In the genomic region with DNA sequence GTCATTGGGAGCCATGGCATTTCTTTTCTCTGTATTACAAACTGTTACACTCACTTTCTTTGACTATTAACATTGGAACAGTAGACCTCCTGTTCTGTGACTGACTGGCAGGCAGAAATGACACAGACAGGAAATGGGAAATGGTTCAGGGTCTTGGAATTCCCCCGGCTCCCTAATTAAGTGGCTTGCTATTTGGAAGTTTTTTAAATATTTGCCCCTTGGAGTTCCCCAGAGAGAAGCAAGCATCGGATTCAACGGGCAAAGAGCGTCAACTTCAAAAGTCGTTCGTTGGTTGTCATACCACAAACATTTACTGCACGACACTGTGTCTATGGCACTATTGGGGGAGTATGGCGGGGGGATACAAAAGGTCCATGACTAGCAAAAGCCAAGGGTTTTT, we compare ENCODE assay signal across 8 cellular contexts. TPM values are rescaled to one million over a fixed set of nuclear protein-coding genes. Genes with fewer than 3 reads are reported as not detected.
DNase-seq lines count a peak whose midpoint lies in the region; ATAC-seq and TF ChIP-seq lines count a peak whose summit lies in the region.

No MANE protein-coding gene starts in this region.

- H3K27ac ChIP-seq in 22Rv1 (peak overlapping the region; percentile 93), fibroblast of lung (ENCODE audit: insufficient read depth, low read length) (peak overlapping the region; percentile 99)

- H3K4me1 ChIP-seq in fibroblast of lung (ENCODE audit: control insufficient read depth, extremely low read depth, insufficient read depth, low read length): peaks cover 10% of the 10 kb centered on the region

- no peak for TF ChIP-seq CTCF in 22Rv1 (IDR thresholded peaks at IDR 0.05)
- no peak for TF ChIP-seq CTCF in fibroblast of lung (conservative IDR thresholded peaks at IDR 0.05 in 1 of 2, IDR thresholded peaks at IDR 0.05 in 1 of 2; ENCODE audit: low read depth in 1 of 2, low read length in 2 of 2)

- H3K27me3 ChIP-seq in fibroblast of lung (ENCODE audit: control insufficient read depth, insufficient read depth, low read length): no peaks in the 10 kb centered on the region

- H3K79me2 ChIP-seq in fibroblast of lung (ENCODE audit: control insufficient read depth, insufficient read depth, low read length): peaks cover 36% of the 10 kb centered on the region

- peak overlapping the region; percentile 78 to 97 (median 88) for H3K4me3 ChIP-seq in fibroblast of lung (replicated peaks in 1 of 4; ENCODE audit: control extremely low read depth in 1 of 4, insufficient read depth in 1 of 4, low read depth in 3 of 4, low read length in 4 of 4)

- H3K9ac ChIP-seq in fibroblast of lung (ENCODE audit: insufficient read depth, low read length): peak overlapping the region; percentile 95

- H3K36me3 ChIP-seq in fibroblast of lung (ENCODE audit: control insufficient read depth, insufficient read depth, low read length): no peaks in the 10 kb centered on the region

- H3K4me2 ChIP-seq in fibroblast of lung (ENCODE audit: extremely low read depth, insufficient read depth, low read length): peak overlapping the region; percentile 96

- no peak overlapping the region for H2AFZ ChIP-seq in fibroblast of lung (ENCODE audit: low read length)

- DNase-seq in H4 (ENCODE audit: low spot score) (peak; percentile 31), T-helper 9 cell (peak; percentile 10), fibroblast of lung (ENCODE audit: low read depth in 2 of 2) (peak; percentile 37 to 80), putamen (ENCODE audit: low spot score) (peak; percentile 3), GOT3 (lab: John Stamatoyannopoulos, UW) (no peak), middle frontal gyrus (ENCODE audit: extremely low spot score, low spot score) (no peak)

- H4K20me1 ChIP-seq in fibroblast of lung (ENCODE audit: control insufficient read depth, extremely low read depth, insufficient read depth, low read length): no peaks in the 10 kb centered on the region

- H3K9me3 ChIP-seq in fibroblast of lung (ENCODE audit: control insufficient read depth, insufficient read depth, low read depth, low read length): no peaks in the 10 kb centered on the region

- no peak for ATAC-seq in GM18519 (IDR thresholded peaks at IDR 0.05; ENCODE audit: low FRiP score, unreplicated experiment)

RNA-seq across cellular contexts. Expression of a gene that starts 1.1 kb away (rescaled TPM):
- 41.1 and 63.7 TPM in 2 replicates for total RNA-seq in H4 (2014; rRNA removed; shearing (Covaris generic))
- 59.6 and 69.3 TPM in 2 replicates for total RNA-seq in fibroblast of lung
- polyA plus RNA-seq in fibroblast of lung: 38.4 and 45.4 TPM in 2 replicates
- polyA plus RNA-seq in fibroblast of lung (2012): 36.1 and 42.1 TPM in 2 replicates
- polyA minus RNA-seq in fibroblast of lung (ENCODE audit: low replicate concordance): 9.2 and 20.0 TPM in 2 replicates

RNA-seq across cellular contexts. Expression of a gene that starts 28.6 kb away (rescaled TPM):
- total RNA-seq in H4 (2014; rRNA removed; shearing (Covaris generic)): 0.27 and 0.89 TPM in 2 replicates
- total RNA-seq in fibroblast of lung: 3.3 TPM in 2 replicates
- polyA plus RNA-seq in fibroblast of lung: 0.58 and 0.66 TPM in 2 replicates
- polyA plus RNA-seq in fibroblast of lung (2012): 0.55 and 0.65 TPM in 2 replicates
- 0.11 TPM in 1 of 2 replicates, not detected in the other for polyA minus RNA-seq in fibroblast of lung (ENCODE audit: low replicate concordance)

Comparison
In these comparisons a context has a peak if more than half of its experiments do, and no peak if none do; other contexts are left out.
1. DNase-seq: peak in H4 (single experiment), T-helper 9 cell (single experiment), fibroblast of lung (2 of 2) and putamen (single experiment); none in GOT3 (single experiment) and middle frontal gyrus (single experiment).